In the genomic region with DNA sequence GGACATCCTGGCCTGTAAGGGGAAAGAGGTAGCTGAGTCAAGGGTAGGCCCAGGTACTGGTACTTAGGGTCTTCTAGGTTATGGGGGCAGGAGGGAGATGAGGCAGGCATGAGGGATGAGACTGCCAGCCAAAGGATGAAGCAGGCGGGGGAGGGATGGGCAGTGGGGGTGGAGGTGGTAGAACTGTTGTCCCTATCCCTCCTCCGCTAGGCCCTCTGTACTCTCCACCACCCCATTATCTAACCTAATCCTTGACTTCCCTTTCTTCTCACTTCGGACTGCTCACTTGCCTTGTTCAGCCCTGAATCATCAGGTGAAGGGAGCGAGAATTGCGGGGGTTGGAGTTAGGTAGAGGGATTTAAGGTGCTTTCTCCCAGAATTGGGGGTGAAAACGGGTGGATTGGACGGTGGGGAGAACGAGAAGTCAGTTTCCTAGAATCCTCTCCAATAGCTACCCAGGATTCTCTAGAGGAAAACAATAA, we compare ENCODE assay signal across 9 cellular contexts. TPM values are rescaled to one million over a fixed set of nuclear protein-coding genes. Genes with fewer than 3 reads are reported as not detected.
DNase-seq lines count a peak whose midpoint lies in the region; ATAC-seq and TF ChIP-seq lines count a peak whose summit lies in the region.
"Had no signal": no experiment of that assay in that cellular context is flagged by ENCODE, and none has a peak within 500 bp of the region (broad histone marks: within the 10 kb centered on the region; RNA-seq: fewer than 3 reads in every experiment).

No MANE protein-coding gene starts in this region.

- H3K9me3 ChIP-seq in OCI-LY7 (ENCODE audit: low read length) = no peaks in the 10 kb centered on the region
- H3K9me3 ChIP-seq in neutrophil = no peaks in the 10 kb centered on the region

- H3K27me3 ChIP-seq in GM06990 (replicated peaks; ENCODE audit: control insufficient read depth, insufficient read depth, low read length) (no peaks in the 10 kb centered on the region), neutrophil (no peaks in the 10 kb centered on the region)

- intact Hi-C loops in OCI-LY7 (cut with micrococcal nuclease; ENCODE audit: unreplicated experiment) = loop anchor here (5.0 kb wide), 1 partner anchor 114 kb away; a partner anchor contains a TSS

- peaks cover 21% of the 10 kb centered on the region; the same call in 1 of the 2 replicates for H3K79me2 ChIP-seq in OCI-LY7 (ENCODE audit: insufficient read depth, low read depth, low read length)

- H3K9me2 ChIP-seq in OCI-LY7 (ENCODE audit: insufficient read depth, low read length) = no peaks in the 10 kb centered on the region

- H3K27ac ChIP-seq in OCI-LY7 (ENCODE audit: low read depth, low read length, poor library complexity, severe bottlenecking) (peak overlapping the region; percentile 94), neutrophil (peak overlapping the region; percentile 87)

- POLR2A ChIA-PET in OCI-LY7 (lab: Charles Lee) = interaction anchor here (0.7 to 9.4 kb wide), 9 partner anchors 15 to 127 kb away, joined by 3 to 70 read pairs (median 5); a partner anchor contains a TSS

- DNase-seq in GM06990 (ENCODE audit: extremely low read depth, insufficient read length) = no peak
- peak; percentile 15 for DNase-seq in OCI-LY7 (ENCODE audit: low spot score)
- DNase-seq in epithelial cell of esophagus (ENCODE audit: low read depth) = peak; percentile 70
- no peak for DNase-seq in RKO (ENCODE audit: low spot score)
- no peak for DNase-seq in globus pallidus (ENCODE audit: low spot score)

- H2AFZ ChIP-seq in OCI-LY7 (ENCODE audit: low read length) = peak overlapping the region; percentile 68; the same call in 1 of the 2 replicates

- CTCF ChIA-PET in OCI-LY7 (lab: Charles Lee; ENCODE audit: unreplicated experiment) = no interaction called here

- no peak for ATAC-seq in HG03135 (IDR thresholded peaks at IDR 0.05; ENCODE audit: unreplicated experiment)
- ATAC-seq in GM18868 (IDR thresholded peaks at IDR 0.05; ENCODE audit: unreplicated experiment) = no peak

- BruUV-seq in OCI-LY7 (replicated peaks; lab: Mats Ljungman, UMichigan) = TSS peak; percentile 90

- H3K4me3 ChIP-seq in GM06990 (replicated peaks; ENCODE audit: low read depth, low read length) (peak overlapping the region; percentile 63), OCI-LY7 (ENCODE audit: low read depth, low read length, poor library complexity, severe bottlenecking) (peak overlapping the region; percentile 95), epithelial cell of esophagus (ENCODE audit: low read length) (peak overlapping the region; percentile 77), neutrophil (ENCODE audit: low read depth in 1 of 2, low read length in 1 of 2) (peak overlapping the region; percentile 75 to 90)

- H3K4me1 ChIP-seq in OCI-LY7 (ENCODE audit: insufficient read depth, low read length, poor library complexity, severe bottlenecking) = peaks cover 49% of the 10 kb centered on the region
- peaks cover 18 to 19% of the 10 kb centered on the region in 2 experiments for H3K4me1 ChIP-seq in neutrophil (ENCODE audit: control insufficient read depth in 1 of 2, insufficient read depth in 1 of 2, low read depth in 1 of 2, low read length in 1 of 2)

- TF ChIP-seq CTCF in GM06990 (IDR thresholded peaks at IDR 0.05; ENCODE audit: insufficient read depth, low read length, poor library complexity, severe bottlenecking) (no peak), OCI-LY7 (conservative IDR thresholded peaks at IDR 0.05; ENCODE audit: low read length) (no peak), epithelial cell of esophagus (IDR thresholded peaks at IDR 0.05; ENCODE audit: insufficient read depth, low read depth, low read length, missing control alignments) (no peak), neutrophil (IDR thresholded peaks at IDR 0.05) (no peak)

- H3K4me2 ChIP-seq in OCI-LY7 (ENCODE audit: low read length) = peak overlapping the region; percentile 94

- H3K36me3 ChIP-seq in GM06990 (ENCODE audit: control insufficient read depth, insufficient read depth, low read length) = peaks cover under 1% of the 10 kb centered on the region; the same call in 1 of the 2 replicates
- no peaks in the 10 kb centered on the region for H3K36me3 ChIP-seq in OCI-LY7 (ENCODE audit: insufficient read depth, low read length)
- H3K36me3 ChIP-seq in neutrophil = peaks cover 3% of the 10 kb centered on the region

- no peaks in the 10 kb centered on the region for H4K20me1 ChIP-seq in OCI-LY7 (ENCODE audit: insufficient read depth, low read length)

RNA-seq across cellular contexts. Expression of a gene that starts 0.6 kb away (rescaled TPM):
- total RNA-seq in OCI-LY7 (2014; rRNA removed; shearing (Covaris generic)) = 69.9 and 106 TPM in 2 replicates
- 117 and 132 TPM in 2 replicates for total RNA-seq in OCI-LY7 (2022)

RNA-seq across cellular contexts. Expression of a gene that starts 5.4 kb away (rescaled TPM):
- total RNA-seq in OCI-LY7 (2014; rRNA removed; shearing (Covaris generic)) = 16.3 and 18.3 TPM in 2 replicates
- total RNA-seq in OCI-LY7 (2022) = 9.8 and 12.7 TPM in 2 replicates
- total RNA-seq: M059J had no signal

RNA-seq across cellular contexts. Expression of a gene that starts 17.4 kb away (rescaled TPM):
- 62.8 and 75.5 TPM in 2 replicates for total RNA-seq in OCI-LY7 (2014; rRNA removed; shearing (Covaris generic))
- total RNA-seq in OCI-LY7 (2022) = 80.2 and 85.5 TPM in 2 replicates

RNA-seq across cellular contexts. Expression of a gene that starts 26.7 kb away (rescaled TPM):
- 75.3 and 89.0 TPM in 2 replicates for total RNA-seq in OCI-LY7 (2014; rRNA removed; shearing (Covaris generic))
- 126 and 135 TPM in 2 replicates for total RNA-seq in OCI-LY7 (2022)

RNA-seq across cellular contexts. Expression of a gene that starts 29.4 kb away (rescaled TPM):
- 0.16 TPM in 1 of 2 replicates, not detected in the other for total RNA-seq in OCI-LY7 (2014; rRNA removed; shearing (Covaris generic))
- total RNA-seq in OCI-LY7 (2022) = 0.20 and 0.38 TPM in 2 replicates
- total RNA-seq: M059J had no signal

Comparison
In these comparisons a context has a peak if more than half of its experiments do, and no peak if none do; other contexts are left out.
1. DNase-seq: peak in OCI-LY7 (single experiment) and epithelial cell of esophagus (single experiment); none in GM06990 (single experiment), RKO (single experiment) and globus pallidus (single experiment).
2. Peak in every context shown above with its lines, with median percentiles within 50 percentile points of each other: H3K4me3 ChIP-seq.